In the genomic region with DNA sequence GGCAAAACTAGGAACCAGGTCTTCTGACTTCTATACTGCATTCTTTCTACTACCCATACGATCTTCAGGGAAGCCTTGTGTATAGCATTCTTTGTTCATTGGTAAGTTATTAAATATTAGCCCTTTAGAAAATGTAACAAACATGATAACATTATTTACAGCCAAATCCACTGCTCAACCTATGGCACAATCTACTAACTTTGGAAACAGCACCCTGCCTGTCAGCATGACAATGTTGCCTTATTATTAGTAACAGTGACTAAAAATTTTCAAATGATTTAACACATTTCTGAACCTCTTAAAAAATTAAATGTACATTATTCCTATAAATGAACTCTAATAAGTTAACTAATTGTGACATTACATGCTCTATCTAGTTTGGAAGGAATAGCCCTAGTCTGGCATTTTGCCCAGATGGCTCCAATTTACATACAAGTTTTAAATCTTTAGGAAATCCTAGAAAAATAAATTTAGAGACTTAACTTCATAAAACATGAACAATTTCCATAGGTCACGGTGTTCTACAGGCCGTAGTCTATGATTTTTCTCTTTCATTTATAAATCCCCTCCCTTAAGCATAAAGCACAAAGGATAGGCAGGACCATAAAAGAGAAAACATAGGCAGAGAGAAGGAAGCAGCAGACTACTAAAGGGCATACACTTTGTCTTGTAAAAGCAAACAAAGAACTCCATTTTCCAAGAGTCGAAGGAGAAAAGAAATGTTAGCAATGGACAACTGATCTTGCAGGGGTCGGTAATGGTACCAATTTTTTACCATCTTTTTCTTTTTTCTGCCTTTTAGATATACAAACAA, we compare ENCODE assay signal across 2 cellular contexts.
TF ChIP-seq lines count a peak whose summit lies in the region.

No MANE protein-coding gene starts in this region.

TF ChIP-seq in WTC11, 78 proteins besides CTCF, POLR2A, EP300 and RAD21:
- no peak for TF ChIP-seq NFYB (CRISPR knock-in tag; conservative IDR thresholded peaks at IDR 0.05; ENCODE audit: low read depth)
- TF ChIP-seq, protein P1, sequence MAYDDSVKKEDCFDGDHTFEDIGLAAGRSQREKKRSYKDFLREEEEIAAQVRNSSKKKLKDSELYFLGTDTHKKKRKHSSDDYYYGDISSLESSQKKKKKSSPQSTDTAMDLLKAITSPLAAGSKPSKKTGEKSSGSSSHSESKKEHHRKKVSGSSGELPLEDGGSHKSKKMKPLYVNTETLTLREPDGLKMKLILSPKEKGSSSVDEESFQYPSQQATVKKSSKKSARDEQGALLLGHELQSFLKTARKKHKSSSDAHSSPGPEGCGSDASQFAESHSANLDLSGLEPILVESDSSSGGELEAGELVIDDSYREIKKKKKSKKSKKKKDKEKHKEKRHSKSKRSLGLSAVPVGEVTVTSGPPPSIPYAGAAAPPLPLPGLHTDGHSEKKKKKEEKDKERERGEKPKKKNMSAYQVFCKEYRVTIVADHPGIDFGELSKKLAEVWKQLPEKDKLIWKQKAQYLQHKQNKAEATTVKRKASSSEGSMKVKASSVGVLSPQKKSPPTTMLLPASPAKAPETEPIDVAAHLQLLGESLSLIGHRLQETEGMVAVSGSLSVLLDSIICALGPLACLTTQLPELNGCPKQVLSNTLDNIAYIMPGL (CRISPR knock-in tag; IDR thresholded peaks at IDR 0.05): no peak
- TF ChIP-seq, protein P2, sequence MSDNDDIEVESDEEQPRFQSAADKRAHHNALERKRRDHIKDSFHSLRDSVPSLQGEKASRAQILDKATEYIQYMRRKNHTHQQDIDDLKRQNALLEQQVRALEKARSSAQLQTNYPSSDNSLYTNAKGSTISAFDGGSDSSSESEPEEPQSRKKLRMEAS (CRISPR knock-in tag; IDR thresholded peaks at IDR 0.05): no peak
- TF ChIP-seq, protein P3, sequence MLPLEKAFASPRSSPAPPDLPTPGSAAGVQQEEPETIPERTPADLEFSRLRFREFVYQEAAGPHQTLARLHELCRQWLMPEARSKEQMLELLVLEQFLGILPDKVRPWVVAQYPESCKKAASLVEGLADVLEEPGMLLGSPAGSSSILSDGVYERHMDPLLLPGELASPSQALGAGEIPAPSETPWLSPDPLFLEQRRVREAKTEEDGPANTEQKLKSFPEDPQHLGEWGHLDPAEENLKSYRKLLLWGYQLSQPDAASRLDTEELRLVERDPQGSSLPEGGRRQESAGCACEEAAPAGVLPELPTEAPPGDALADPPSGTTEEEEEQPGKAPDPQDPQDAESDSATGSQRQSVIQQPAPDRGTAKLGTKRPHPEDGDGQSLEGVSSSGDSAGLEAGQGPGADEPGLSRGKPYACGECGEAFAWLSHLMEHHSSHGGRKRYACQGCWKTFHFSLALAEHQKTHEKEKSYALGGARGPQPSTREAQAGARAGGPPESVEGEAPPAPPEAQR (CRISPR knock-in tag; IDR thresholded peaks at IDR 0.05): no peak
- no peak for TF ChIP-seq ESRRA (CRISPR knock-in tag; IDR thresholded peaks at IDR 0.05; ENCODE audit: borderline replicate concordance)
- TF ChIP-seq ZNF317 (CRISPR knock-in tag; IDR thresholded peaks at IDR 0.05; ENCODE audit: borderline replicate concordance, low read depth): no peak
- TF ChIP-seq ZNF263 (CRISPR knock-in tag; IDR thresholded peaks at IDR 0.05; ENCODE audit: low read depth): no peak
- no peak for TF ChIP-seq CREB1 (CRISPR knock-in tag; IDR thresholded peaks at IDR 0.05)
- no peak for TF ChIP-seq TEAD1 (CRISPR knock-in tag; IDR thresholded peaks at IDR 0.05)
- TF ChIP-seq EMX1 (CRISPR knock-in tag; IDR thresholded peaks at IDR 0.05): no peak
- TF ChIP-seq, protein P4, sequence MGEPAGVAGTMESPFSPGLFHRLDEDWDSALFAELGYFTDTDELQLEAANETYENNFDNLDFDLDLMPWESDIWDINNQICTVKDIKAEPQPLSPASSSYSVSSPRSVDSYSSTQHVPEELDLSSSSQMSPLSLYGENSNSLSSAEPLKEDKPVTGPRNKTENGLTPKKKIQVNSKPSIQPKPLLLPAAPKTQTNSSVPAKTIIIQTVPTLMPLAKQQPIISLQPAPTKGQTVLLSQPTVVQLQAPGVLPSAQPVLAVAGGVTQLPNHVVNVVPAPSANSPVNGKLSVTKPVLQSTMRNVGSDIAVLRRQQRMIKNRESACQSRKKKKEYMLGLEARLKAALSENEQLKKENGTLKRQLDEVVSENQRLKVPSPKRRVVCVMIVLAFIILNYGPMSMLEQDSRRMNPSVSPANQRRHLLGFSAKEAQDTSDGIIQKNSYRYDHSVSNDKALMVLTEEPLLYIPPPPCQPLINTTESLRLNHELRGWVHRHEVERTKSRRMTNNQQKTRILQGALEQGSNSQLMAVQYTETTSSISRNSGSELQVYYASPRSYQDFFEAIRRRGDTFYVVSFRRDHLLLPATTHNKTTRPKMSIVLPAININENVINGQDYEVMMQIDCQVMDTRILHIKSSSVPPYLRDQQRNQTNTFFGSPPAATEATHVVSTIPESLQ (CRISPR knock-in tag; IDR thresholded peaks at IDR 0.05): no peak
TF ChIP-seq in WTC11: peak in this region for 0.

TF ChIP-seq in endothelial cell of umbilical vein, 7 proteins besides CTCF, POLR2A, EP300 and RAD21:
- no peak for TF ChIP-seq FOS (IDR thresholded peaks at IDR 0.05; ENCODE audit: borderline replicate concordance, insufficient read depth, low read length)
- TF ChIP-seq, protein P2 (IDR thresholded peaks at IDR 0.05; ENCODE audit: insufficient read depth, insufficient read length): no peak
- TF ChIP-seq POLR2AphosphoS5 (IDR thresholded peaks at IDR 0.05; ENCODE audit: insufficient read depth, low read depth, low read length): no peak
- no peak for TF ChIP-seq GATA2 (IDR thresholded peaks at IDR 0.05; ENCODE audit: insufficient read depth, insufficient read length, low read depth, low read length)
- TF ChIP-seq MYC (IDR thresholded peaks at IDR 0.05; ENCODE audit: low read depth, low read length): no peak
- TF ChIP-seq JUN (IDR thresholded peaks at IDR 0.05; ENCODE audit: borderline replicate concordance, insufficient read depth, insufficient read length, low read depth): no peak
TF ChIP-seq in endothelial cell of umbilical vein: peak in this region for 0.
